Comparison of ENCODE assay signal across 25 cellular contexts in genomic region chr19:39380521-39381502, GRCh38. TPM values are rescaled to one million over a fixed set of nuclear protein-coding genes. Genes with fewer than 3 reads are reported as not detected.
DNase-seq lines count a peak whose midpoint lies in the region; ATAC-seq and TF ChIP-seq lines count a peak whose summit lies in the region.
"Had no signal": no experiment of that assay in that cellular context is flagged by ENCODE, and none has a peak within 500 bp of the region (broad histone marks: within the 10 kb centered on the region; RNA-seq: fewer than 3 reads in every experiment).

No MANE protein-coding gene starts in this region.

- TF ChIP-seq EP300 in esophagus muscularis mucosa (IDR thresholded peaks at IDR 0.05) = no peak

- H3K36me3 Mint-ChIP-seq in activated naive CD4-positive, alpha-beta T cell treated with anti-CD3 and anti-CD28 coated beads, Interleukin-2, amount 50 U/mL, for 24 hours = peaks cover 19% of the 10 kb centered on the region
- peaks cover 9% of the 10 kb centered on the region for H3K36me3 Mint-ChIP-seq in activated naive CD8-positive, alpha-beta T cell treated with anti-CD3 and anti-CD28 coated beads for 36 hours

- 90% methylated on average over 12 of the region's 17 CpGs for WGBS in esophagus muscularis mucosa

- no peaks in the 10 kb centered on the region for H3K9me3 ChIP-seq in esophagus muscularis mucosa
- H3K9me3 ChIP-seq: BLaER1 treated with 17β-estradiol and CSF1 and Interleukin-3, amounts not matched to agents 10 nM and 100 nM; HAP-1; Peyer's patch; prostate gland; SJCRH30 had no signal

- H3K27me3 Mint-ChIP-seq in activated naive CD4-positive, alpha-beta T cell treated with anti-CD3 and anti-CD28 coated beads, Interleukin-2, amount 50 U/mL, for 24 hours = no peaks in the 10 kb centered on the region
- H3K27me3 Mint-ChIP-seq in activated naive CD8-positive, alpha-beta T cell treated with anti-CD3 and anti-CD28 coated beads for 36 hours = no peaks in the 10 kb centered on the region
- H3K27me3 Mint-ChIP-seq: T-cell had no signal

- peak overlapping the region; percentile 37 to 50 (median 44) for H3K27ac ChIP-seq in esophagus muscularis mucosa (replicated peaks in 1 of 4)
- peak overlapping the region; percentile 60 for H3K27ac ChIP-seq in temporal lobe (ENCODE audit: low read depth, low read length)
- H3K27ac ChIP-seq: BLaER1 treated with 17β-estradiol and CSF1 and Interleukin-3, amounts not matched to agents 10 nM and 100 nM; brain microvascular endothelial cell; Peyer's patch; prostate gland; SJCRH30 had no signal

- DNase-seq in activated naive CD4-positive, alpha-beta T cell (lab: John Stamatoyannopoulos, UW) = no peak
- DNase-seq in activated naive CD8-positive, alpha-beta T cell treated with anti-CD3 and anti-CD28 coated beads for 36 hours = no peak
- DNase-seq in esophagus muscularis mucosa (ENCODE audit: extremely low spot score) (no peak), DMS 273 treated with DMSO at 0.1 percent for 48 hours (lab: John Stamatoyannopoulos, UW) (no peak), LoVo (ENCODE audit: low spot score) (no peak)
- DNase-seq: ACHN; activated T-cell treated with anti-CD3 and anti-CD28 coated beads, Interleukin-2, amount 50 U/mL, for 48 hours; brain microvascular endothelial cell; islet precursor cell; Karpas-422; MV-4-11; NCI-H1694; NCI-H2171; NCI-H526; Peyer's patch; SJCRH30; stimulated activated CD4-positive, alpha-beta T cell treated with anti-CD3 and anti-CD28 coated beads, Interleukin-15, amount 100 ng/mL, for 24 hours; T-cell had no signal

- no peak for TF ChIP-seq POLR2A in esophagus muscularis mucosa (IDR thresholded peaks at IDR 0.05; ENCODE audit: low read depth)

- no peak for TF ChIP-seq CTCF in esophagus muscularis mucosa (IDR thresholded peaks at IDR 0.05)

- peak overlapping the region; percentile 59 for H3K27ac Mint-ChIP-seq in activated naive CD4-positive, alpha-beta T cell treated with anti-CD3 and anti-CD28 coated beads, Interleukin-2, amount 50 U/mL, for 24 hours
- peak overlapping the region; percentile 24 for H3K27ac Mint-ChIP-seq in activated naive CD8-positive, alpha-beta T cell treated with anti-CD3 and anti-CD28 coated beads for 36 hours

- H3K36me3 ChIP-seq in esophagus muscularis mucosa = peaks cover 72 to 100% (median 97%) of the 10 kb centered on the region in 4 donors

- no peak overlapping the region for H3K4me3 ChIP-seq in esophagus muscularis mucosa
- H3K4me3 ChIP-seq: BLaER1 treated with 17β-estradiol and CSF1 and Interleukin-3, amounts not matched to agents 10 nM and 100 nM; GM12878; HAP-1; Peyer's patch; prostate gland; SJCRH30 had no signal

- no peaks in the 10 kb centered on the region for H3K4me1 Mint-ChIP-seq in activated naive CD4-positive, alpha-beta T cell treated with anti-CD3 and anti-CD28 coated beads, Interleukin-2, amount 50 U/mL, for 24 hours
- H3K4me1 Mint-ChIP-seq in activated naive CD8-positive, alpha-beta T cell treated with anti-CD3 and anti-CD28 coated beads for 36 hours = no peaks in the 10 kb centered on the region

- no peak overlapping the region for H3K4me3 Mint-ChIP-seq in activated naive CD4-positive, alpha-beta T cell treated with anti-CD3 and anti-CD28 coated beads, Interleukin-2, amount 50 U/mL, for 24 hours
- H3K4me3 Mint-ChIP-seq in activated naive CD8-positive, alpha-beta T cell treated with anti-CD3 and anti-CD28 coated beads for 36 hours = no peak overlapping the region
- H3K4me3 Mint-ChIP-seq: T-cell had no signal

- ATAC-seq in GM21786 (IDR thresholded peaks at IDR 0.05; ENCODE audit: unreplicated experiment) = no peak
- ATAC-seq: GM12878, T-cell had no signal

- no peaks in the 10 kb centered on the region for H3K27me3 ChIP-seq in esophagus muscularis mucosa
- H3K27me3 ChIP-seq: BLaER1 treated with 17β-estradiol and CSF1 and Interleukin-3, amounts not matched to agents 10 nM and 100 nM; brain microvascular endothelial cell; Peyer's patch; SJCRH30 had no signal

- intact Hi-C loops in esophagus muscularis mucosa (cut with DNase I) = no loop called here

- peaks cover 0 to 7% (median 0%) of the 10 kb centered on the region in 4 donors for H3K4me1 ChIP-seq in esophagus muscularis mucosa
- H3K4me1 ChIP-seq: HAP-1, Peyer's patch, prostate gland, SJCRH30 had no signal

- H3K9me3 Mint-ChIP-seq in activated naive CD4-positive, alpha-beta T cell treated with anti-CD3 and anti-CD28 coated beads, Interleukin-2, amount 50 U/mL, for 24 hours = no peaks in the 10 kb centered on the region
- H3K9me3 Mint-ChIP-seq in activated naive CD8-positive, alpha-beta T cell treated with anti-CD3 and anti-CD28 coated beads for 36 hours = no peaks in the 10 kb centered on the region
- H3K9me3 Mint-ChIP-seq: T-cell had no signal

RNA-seq across cellular contexts. Expression of gene PAF1, which starts 10.1 kb away (rescaled TPM):
- total RNA-seq in activated naive CD8-positive, alpha-beta T cell treated with anti-CD3 and anti-CD28 coated beads for 36 hours = 10 to 100 TPM; 43.6 to 44.0 TPM
- total RNA-seq in esophagus muscularis mucosa = 10 to 100 TPM; 31.6 to 47.2 (median 41.5) TPM
- 21.6 TPM for total RNA-seq in temporal lobe

RNA-seq across cellular contexts. Expression of gene MED29, which starts 10.4 kb away (rescaled TPM):
- 10 to 100 TPM; 23.3 to 26.8 TPM for total RNA-seq in activated naive CD8-positive, alpha-beta T cell treated with anti-CD3 and anti-CD28 coated beads for 36 hours
- total RNA-seq in esophagus muscularis mucosa (10 to 100 TPM; 24.9 to 58.0 (median 38.3) TPM), temporal lobe (16.2 TPM)

RNA-seq across cellular contexts. Expression of gene ZFP36, which starts 25.8 kb away (rescaled TPM):
- total RNA-seq in activated naive CD8-positive, alpha-beta T cell treated with anti-CD3 and anti-CD28 coated beads for 36 hours = 10 to 100 TPM; 15.5 to 15.6 TPM
- 100 to 1,000 TPM; 135 to 577 (median 196) TPM for total RNA-seq in esophagus muscularis mucosa
- 2.0 TPM for total RNA-seq in temporal lobe

RNA-seq across cellular contexts. Expression of gene PLEKHG2, which starts 31.7 kb away (rescaled TPM):
- total RNA-seq in activated naive CD8-positive, alpha-beta T cell treated with anti-CD3 and anti-CD28 coated beads for 36 hours = 10 to 100 TPM; 29.1 to 40.0 TPM
- total RNA-seq in esophagus muscularis mucosa (10 to 100 TPM; 16.7 to 38.4 (median 22.2) TPM), temporal lobe (20.2 TPM)

RNA-seq across cellular contexts. Expression of gene SAMD4B, which starts 38.6 kb away (rescaled TPM):
- 10 to 100 TPM; 36.2 to 36.5 TPM for total RNA-seq in activated naive CD8-positive, alpha-beta T cell treated with anti-CD3 and anti-CD28 coated beads for 36 hours
- total RNA-seq in esophagus muscularis mucosa (100 to 1,000 TPM in 2 of 4 donors, 10 to 100 TPM in 2; 59.8 to 138 (median 104) TPM), temporal lobe (20.9 TPM)

Comparison
In these comparisons a context has a peak if more than half of its experiments do, and no peak if none do; other contexts are left out.
1. RNA of gene ZFP36, which starts 25.8 kb away (total RNA-seq): 135 to 577 TPM in esophagus muscularis mucosa; 15.5 to 15.6 TPM in activated naive CD8-positive, alpha-beta T cell treated with anti-CD3 and anti-CD28 coated beads for 36 hours and 2.0 TPM in temporal lobe (single experiment); every median in the first group is over 4 times any median in the second.